In genomic region chr5:150599917-150600511, GRCh38 we compare ENCODE assay signal across 8 cellular contexts. TPM values are rescaled to one million over a fixed set of nuclear protein-coding genes. Genes with fewer than 3 reads are reported as not detected.
DNase-seq lines count a peak whose midpoint lies in the region; TF ChIP-seq lines count a peak whose summit lies in the region.

No MANE protein-coding gene starts in this region.

- H3K9me3 ChIP-seq in BE2C, result no peaks in the 10 kb centered on the region
- H3K9me3 ChIP-seq in mucosa of stomach (ENCODE audit: control insufficient read depth, low read length), result no peaks in the 10 kb centered on the region

- no peaks in the 10 kb centered on the region for H3K27me3 Mint-ChIP-seq in activated naive CD8-positive, alpha-beta T cell treated with anti-CD3 and anti-CD28 coated beads for 36 hours
- no peaks in the 10 kb centered on the region for H3K27me3 Mint-ChIP-seq in activated T-helper 1 cell treated with anti-CD3 and anti-CD28 coated beads, Interleukin-12 subunit alpha, Interleukin-12 subunit beta, Interleukin-2, Interleukin-4 antibody, amounts not matched to agents 30 ng/mL and 10 ng/mL and 1 ng/mL, durations not matched to agents 14 hours and 24 hours and 36 hours (ENCODE audit: insufficient read depth)

- H3K36me3 Mint-ChIP-seq in activated naive CD8-positive, alpha-beta T cell treated with anti-CD3 and anti-CD28 coated beads for 36 hours, result no peaks in the 10 kb centered on the region
- no peaks in the 10 kb centered on the region for H3K36me3 Mint-ChIP-seq in activated T-helper 1 cell treated with anti-CD3 and anti-CD28 coated beads, Interleukin-12 subunit alpha, Interleukin-12 subunit beta, Interleukin-2, Interleukin-4 antibody, amounts not matched to agents 30 ng/mL and 10 ng/mL and 1 ng/mL, durations not matched to agents 14 hours and 24 hours and 36 hours (ENCODE audit: low read depth)

- H3K9ac ChIP-seq in mucosa of stomach (ENCODE audit: low read length), result peak overlapping the region; percentile 36

- no peak for TF ChIP-seq CTCF in BE2C (IDR thresholded peaks at IDR 0.05; ENCODE audit: low read depth, low read length)

- H3K4me1 ChIP-seq in BE2C, result peaks cover 57% of the 10 kb centered on the region
- peaks cover 25% of the 10 kb centered on the region for H3K4me1 ChIP-seq in mucosa of stomach (ENCODE audit: control insufficient read depth, insufficient read depth, low read length)

- H3K27me3 ChIP-seq in BE2C (no peaks in the 10 kb centered on the region), mucosa of stomach (ENCODE audit: control insufficient read depth, insufficient read depth, low read length) (no peaks in the 10 kb centered on the region)

- no peaks in the 10 kb centered on the region for H3K36me3 ChIP-seq in BE2C
- no peaks in the 10 kb centered on the region for H3K36me3 ChIP-seq in mucosa of stomach (ENCODE audit: control insufficient read depth, insufficient read depth, low read length)

- H3K4me1 Mint-ChIP-seq in activated naive CD8-positive, alpha-beta T cell treated with anti-CD3 and anti-CD28 coated beads for 36 hours, result no peaks in the 10 kb centered on the region
- H3K4me1 Mint-ChIP-seq in activated T-helper 1 cell treated with anti-CD3 and anti-CD28 coated beads, Interleukin-12 subunit alpha, Interleukin-12 subunit beta, Interleukin-2, Interleukin-4 antibody, amounts not matched to agents 30 ng/mL and 10 ng/mL and 1 ng/mL, durations not matched to agents 14 hours and 24 hours and 36 hours (ENCODE audit: low read depth), result no peaks in the 10 kb centered on the region

- no peaks in the 10 kb centered on the region for H3K9me3 Mint-ChIP-seq in activated naive CD8-positive, alpha-beta T cell treated with anti-CD3 and anti-CD28 coated beads for 36 hours
- H3K9me3 Mint-ChIP-seq in activated T-helper 1 cell treated with anti-CD3 and anti-CD28 coated beads, Interleukin-12 subunit alpha, Interleukin-12 subunit beta, Interleukin-2, Interleukin-4 antibody, amounts not matched to agents 30 ng/mL and 10 ng/mL and 1 ng/mL, durations not matched to agents 14 hours and 24 hours and 36 hours, result no peaks in the 10 kb centered on the region

- peak; percentile 94 for DNase-seq in BE2C
- DNase-seq in NCI-H2107 (lab: John Stamatoyannopoulos, UW), result peak; percentile 34
- DNase-seq in dermis blood vessel endothelial cell, result peak; percentile 91
- DNase-seq in activated naive CD8-positive, alpha-beta T cell treated with anti-CD3 and anti-CD28 coated beads for 36 hours, result no peak
- DNase-seq in Ammon's horn (ENCODE audit: low spot score), result no peak
- DNase-seq in germinal center (ENCODE audit: low spot score), result no peak
- no peak for DNase-seq in activated T-helper 1 cell treated with anti-CD3 and anti-CD28 coated beads, Interleukin-12 subunit alpha, Interleukin-12 subunit beta, Interleukin-2, Interleukin-4 antibody, amounts not matched to agents 30 ng/mL and 10 ng/mL and 1 ng/mL, durations not matched to agents 14 hours and 24 hours and 36 hours (ENCODE audit: low spot score)

- no peak overlapping the region for H3K4me3 Mint-ChIP-seq in activated naive CD8-positive, alpha-beta T cell treated with anti-CD3 and anti-CD28 coated beads for 36 hours
- no peak overlapping the region for H3K4me3 Mint-ChIP-seq in activated T-helper 1 cell treated with anti-CD3 and anti-CD28 coated beads, Interleukin-12 subunit alpha, Interleukin-12 subunit beta, Interleukin-2, Interleukin-4 antibody, amounts not matched to agents 30 ng/mL and 10 ng/mL and 1 ng/mL, durations not matched to agents 14 hours and 24 hours and 36 hours

- no peak overlapping the region for H3K27ac Mint-ChIP-seq in activated naive CD8-positive, alpha-beta T cell treated with anti-CD3 and anti-CD28 coated beads for 36 hours
- no peak overlapping the region for H3K27ac Mint-ChIP-seq in activated T-helper 1 cell treated with anti-CD3 and anti-CD28 coated beads, Interleukin-12 subunit alpha, Interleukin-12 subunit beta, Interleukin-2, Interleukin-4 antibody, amounts not matched to agents 30 ng/mL and 10 ng/mL and 1 ng/mL, durations not matched to agents 14 hours and 24 hours and 36 hours

- intact Hi-C loops in activated T-helper 1 cell treated with anti-CD3 and anti-CD28 coated beads, Interleukin-12 subunit alpha, Interleukin-12 subunit beta, Interleukin-2, Interleukin-4 antibody, amounts not matched to agents 30 ng/mL and 10 ng/mL and 1 ng/mL, durations not matched to agents 14 hours and 24 hours and 36 hours (cut with micrococcal nuclease), result no loop called here

- H3K4me3 ChIP-seq in BE2C (ENCODE audit: low read depth, low read length) (peak overlapping the region; percentile 4; the same call in 1 of the 2 replicates), mucosa of stomach (ENCODE audit: low read length) (peak overlapping the region; percentile 14)

RNA-seq across cellular contexts. Expression of gene SYNPO, which starts 40.4 kb away (rescaled TPM):
- polyA plus RNA-seq in BE2C (2012; ENCODE audit: insufficient read depth, insufficient read length, low read depth), result 35.2 TPM
- 14.6 and 19.1 TPM in 2 replicates for total RNA-seq in dermis blood vessel endothelial cell
- under 1 TPM; 0.39 to 0.76 TPM for total RNA-seq in activated naive CD8-positive, alpha-beta T cell treated with anti-CD3 and anti-CD28 coated beads for 36 hours
- total RNA-seq in activated T-helper 1 cell treated with anti-CD3 and anti-CD28 coated beads, Interleukin-12 subunit alpha, Interleukin-12 subunit beta, Interleukin-2, Interleukin-4 antibody, amounts not matched to agents 30 ng/mL and 10 ng/mL and 1 ng/mL, durations not matched to agents 14 hours and 24 hours and 36 hours, result not detected in 2 replicates

Comparison
In these comparisons a context has a peak if more than half of its experiments do, and no peak if none do; other contexts are left out.
1. DNase-seq: peak in BE2C (single experiment), NCI-H2107 (single experiment) and dermis blood vessel endothelial cell (single experiment); none in activated naive CD8-positive, alpha-beta T cell treated with anti-CD3 and anti-CD28 coated beads for 36 hours (single experiment), Ammon's horn (single experiment), germinal center (single experiment) and activated T-helper 1 cell treated with anti-CD3 and anti-CD28 coated beads, Interleukin-12 subunit alpha, Interleukin-12 subunit beta, Interleukin-2, Interleukin-4 antibody, amounts not matched to agents 30 ng/mL and 10 ng/mL and 1 ng/mL, durations not matched to agents 14 hours and 24 hours and 36 hours (single experiment).